ENCODE assay signal across 8 cellular contexts in the genomic region with DNA sequence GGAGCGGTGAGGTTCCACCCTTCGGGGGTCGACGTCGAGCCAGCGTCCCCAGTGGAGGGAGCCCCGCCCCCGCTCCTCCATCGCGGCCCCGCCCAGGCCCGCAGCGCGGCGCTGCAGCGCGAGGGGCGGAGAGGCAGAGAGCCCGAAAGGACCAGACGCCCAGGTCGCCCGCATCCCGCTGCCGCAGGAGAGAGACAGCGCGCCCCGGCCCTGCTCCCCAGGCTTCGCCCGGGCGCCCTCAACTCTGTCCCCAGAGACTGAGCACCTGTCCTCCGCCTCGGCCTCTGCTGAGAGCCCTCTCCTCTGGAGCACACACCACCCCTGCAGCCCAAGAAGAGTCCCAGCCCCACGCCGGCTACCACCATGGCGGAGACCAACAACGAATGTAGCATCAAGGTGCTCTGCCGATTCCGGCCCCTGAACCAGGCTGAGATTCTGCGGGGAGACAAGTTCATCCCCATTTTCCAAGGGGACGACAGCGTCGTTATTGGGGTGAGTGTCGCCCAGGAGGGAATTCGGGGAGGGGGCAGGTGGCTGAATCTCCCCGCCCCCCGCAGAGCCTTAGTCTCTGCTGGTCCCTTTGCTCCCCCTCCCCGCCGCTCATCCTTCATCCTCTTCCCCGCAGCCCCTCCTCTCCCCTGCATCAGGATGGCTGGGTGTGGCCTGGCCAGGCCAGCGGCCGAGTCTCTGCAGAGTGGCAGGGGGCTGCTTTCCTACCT. TPM values are rescaled to one million over a fixed set of nuclear protein-coding genes. Genes with fewer than 3 reads are reported as not detected.
A peak's percentile ranks its signal among the peaks of the same experiment; 100 is the strongest.
DNase-seq lines count a peak whose midpoint lies in the region; ATAC-seq and TF ChIP-seq lines count a peak whose summit lies in the region.

Gene KIF5A, plus strand, starts transcription at position 136 of the 719 bp plus-strand sequence. Its CDS starts 228 bp downstream, at position 364.

- no peaks in the 10 kb centered on the region for H3K9me3 ChIP-seq in thymus (ENCODE audit: control insufficient read depth)

- H3K36me3 ChIP-seq in thymus (ENCODE audit: control insufficient read depth, insufficient read depth): no peaks in the 10 kb centered on the region

- peak; percentile 69 for DNase-seq in NCI-H2171 (lab: John Stamatoyannopoulos, UW)
- peak; percentile 27 for DNase-seq in activated T-cell treated with anti-CD3 and anti-CD28 coated beads for 4 hours
- no peak for DNase-seq in fibroblast of mammary gland (ENCODE audit: low read depth)
- peak; percentile 40 for DNase-seq in occipital lobe (lab: John Stamatoyannopoulos, UW)
- DNase-seq in mucosa of gallbladder (ENCODE audit: low spot score): no peak

- ATAC-seq in HG03565 (IDR thresholded peaks at IDR 0.05; ENCODE audit: unreplicated experiment): no peak

- peaks cover 21% of the 10 kb centered on the region for H3K27me3 ChIP-seq in thymus (ENCODE audit: control insufficient read depth, insufficient read depth)

- TF ChIP-seq CTCF in GM12875 (IDR thresholded peaks at IDR 0.05; ENCODE audit: borderline replicate concordance, insufficient read depth, low read depth, low read length): no peak
- no peak for TF ChIP-seq CTCF in fibroblast of mammary gland (conservative IDR thresholded peaks at IDR 0.05; ENCODE audit: control insufficient read depth, insufficient read depth, low read depth, low read length)

- 9% methylated on average over 51 of the region's 51 CpGs for WGBS in thymus

- no peak within 1 kb of the TSS for H3K27ac ChIP-seq in thymus (ENCODE audit: low read depth)

- H3K4me1 ChIP-seq in thymus (ENCODE audit: control insufficient read depth, insufficient read depth, low read length): peaks cover 12% of the 10 kb centered on the region

- H3K4me3 ChIP-seq in GM12875 (ENCODE audit: low read depth, low read length) (peak within 1 kb of the TSS; percentile 34), fibroblast of mammary gland (ENCODE audit: control insufficient read depth, low read depth, low read length) (peak within 1 kb of the TSS; percentile 54), thymus (ENCODE audit: low read length) (peak within 1 kb of the TSS; percentile 47)

RNA-seq across cellular contexts. Expression of gene KIF5A, which starts in this region (rescaled TPM):
- total RNA-seq in occipital lobe: 50.2 TPM
- polyA plus RNA-seq in thymus: 0.27 TPM
- 0.81 TPM for total RNA-seq in mucosa of gallbladder

Comparison
In these comparisons a context has a peak if more than half of its experiments do, and no peak if none do; other contexts are left out.
1. RNA of gene KIF5A (total RNA-seq): 50.2 TPM in occipital lobe (single experiment); 0.81 TPM in mucosa of gallbladder (single experiment); every median in the first group is over 10 times any median in the second.
2. DNase-seq: peak in NCI-H2171 (single experiment), activated T-cell treated with anti-CD3 and anti-CD28 coated beads for 4 hours (single experiment) and occipital lobe (single experiment); none in fibroblast of mammary gland (single experiment) and mucosa of gallbladder (single experiment).
3. Peak in every context shown above with its lines, with median percentiles within 50 percentile points of each other: H3K4me3 ChIP-seq.